In the genomic region with DNA sequence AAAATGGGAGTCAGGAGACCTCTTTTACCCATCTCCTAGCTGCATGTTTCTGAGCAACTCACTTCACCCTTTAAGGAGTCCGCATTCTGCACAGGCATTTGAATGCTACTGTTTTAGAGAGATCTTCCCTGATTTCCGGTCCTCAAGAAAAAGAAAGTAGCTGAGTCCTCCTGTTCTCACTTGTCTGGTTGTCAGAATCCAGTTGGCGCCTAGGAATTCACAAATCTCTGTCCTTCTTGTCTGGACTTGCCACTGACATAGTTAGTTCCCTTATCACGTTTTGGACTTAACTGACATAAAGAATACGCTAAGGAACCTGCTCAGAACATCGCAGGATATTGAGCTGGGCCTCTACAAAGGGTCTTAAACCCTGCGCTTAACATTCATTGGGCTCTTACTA, we compare ENCODE assay signal across 22 cellular contexts. TPM values are rescaled to one million over a fixed set of nuclear protein-coding genes. Genes with fewer than 3 reads are reported as not detected.
A peak's percentile ranks its signal among the peaks of the same experiment; 100 is the strongest.
DNase-seq lines count a peak whose midpoint lies in the region; ATAC-seq, FAIRE-seq and TF ChIP-seq lines count a peak whose summit lies in the region.
"Had no signal": no experiment of that assay in that cellular context is flagged by ENCODE, and none has a peak within 500 bp of the region (broad histone marks: within the 10 kb centered on the region; RNA-seq: fewer than 3 reads in every experiment).

No MANE protein-coding gene starts in this region.

- no peak overlapping the region for H3K23ac ChIP-seq in IMR-90 (ENCODE audit: low read depth, low read length)
- H3K23ac ChIP-seq in neuronal stem cell (ENCODE audit: low read depth, low read length, poor library complexity), result no peak overlapping the region

- H3K4ac ChIP-seq in IMR-90 (ENCODE audit: low read depth, low read length) (no peak overlapping the region), neuronal stem cell (ENCODE audit: low read length) (no peak overlapping the region)

- no peaks in the 10 kb centered on the region for H3K9me1 ChIP-seq in IMR-90 (ENCODE audit: insufficient read depth, low read length)

- H2BK20ac ChIP-seq in IMR-90 (ENCODE audit: low read depth, low read length), result no peak overlapping the region

- no peak overlapping the region for H2AK5ac ChIP-seq in IMR-90 (ENCODE audit: low read depth, low read length)
- no peak overlapping the region for H2AK5ac ChIP-seq in neuronal stem cell (ENCODE audit: low read depth, low read length)

- H4K5ac ChIP-seq in IMR-90 (ENCODE audit: low read depth, low read length), result peak overlapping the region; percentile 40; the same call in 1 of the 2 replicates

- H3K18ac ChIP-seq in IMR-90 (ENCODE audit: low read depth, low read length) (no peak overlapping the region; the same call in 1 of the 2 replicates), neuronal stem cell (ENCODE audit: low read length) (no peak overlapping the region)

- H3K14ac ChIP-seq in IMR-90 (replicated peaks; ENCODE audit: low read depth, low read length), result no peak overlapping the region
- H3K14ac ChIP-seq in neuronal stem cell (ENCODE audit: low read length), result no peak overlapping the region

- 74% methylated on average over 3 of the region's 7 CpGs; no CpG with 5 or more reads in 1 of the 2 experiments for WGBS in IMR-90 (ENCODE audit: extremely low coverage in 2 of 2, insufficient read length in 1 of 2), 2 experiments
- WGBS in neuronal stem cell (ENCODE audit: extremely low coverage in 2 of 2, insufficient read length in 2 of 2, insufficient replicate concordance in 1 of 2), 2 donors, result no CpG with 5 or more reads among the region's 7 CpGs

- H3K79me1 ChIP-seq in IMR-90 (ENCODE audit: low read depth in 1 of 2, low read length in 2 of 2) (no peaks in the 10 kb centered on the region), neuronal stem cell (ENCODE audit: low read depth, low read length) (no peaks in the 10 kb centered on the region)

- POLR2A ChIA-PET in IMR-90 (lab: Charles Lee; ENCODE audit: unreplicated experiment), result no interaction called here

- H2BK5ac ChIP-seq in IMR-90 (ENCODE audit: low read depth, low read length, poor library complexity, severe bottlenecking), result no peak overlapping the region
- no peak overlapping the region for H2BK5ac ChIP-seq in neuronal stem cell (ENCODE audit: low read length)

- H3K36me3 ChIP-seq in IMR-90 (ENCODE audit: control insufficient read depth, insufficient read depth, low read length) (no peaks in the 10 kb centered on the region), bronchial epithelial cell (ENCODE audit: control insufficient read depth, insufficient read depth, low read length) (no peaks in the 10 kb centered on the region), neuronal stem cell (replicated peaks in 1 of 2; ENCODE audit: control insufficient read depth in 2 of 2, insufficient read depth in 2 of 2, low read length in 2 of 2) (no peaks in the 10 kb centered on the region)
- H3K36me3 ChIP-seq: SJSA1 had no signal

- H3K27me3 ChIP-seq in IMR-90 (ENCODE audit: control insufficient read depth, insufficient read depth, low read length) (peaks cover 2% of the 10 kb centered on the region; the same call in 1 of the 2 replicates), bronchial epithelial cell (ENCODE audit: control insufficient read depth, insufficient read depth, low read length) (no peaks in the 10 kb centered on the region), neuronal stem cell (ENCODE audit: control insufficient read depth in 3 of 3, insufficient read depth in 3 of 3, low read depth in 1 of 3, low read length in 3 of 3) (no peaks in the 10 kb centered on the region)
- H3K27me3 ChIP-seq: SJSA1 had no signal

- H3K9me3 ChIP-seq in IMR-90 (ENCODE audit: control insufficient read depth, insufficient read depth, low read length) (no peaks in the 10 kb centered on the region), neuronal stem cell (replicated peaks in 1 of 2; ENCODE audit: control insufficient read depth in 2 of 2, insufficient read depth in 1 of 2, low read depth in 1 of 2, low read length in 2 of 2) (peaks cover 0 to 3% of the 10 kb centered on the region in 2 donors)
- H3K9me3 ChIP-seq: SJSA1 had no signal

- no peak overlapping the region for H3K56ac ChIP-seq in IMR-90 (ENCODE audit: extremely low read depth, insufficient read depth, low read length)

- in situ Hi-C loops in IMR-90 (cut with MboI; ENCODE audit: low sequenced_read_pairs), result no loop called here

- FAIRE-seq in bronchial epithelial cell (lab: Jason Lieb, UNC), result peak; percentile 90
- FAIRE-seq: A204.1, GM12878 had no signal

- H4K8ac ChIP-seq in IMR-90 (ENCODE audit: low read depth in 2 of 2, low read length in 2 of 2) (no peak overlapping the region), neuronal stem cell (ENCODE audit: low read depth, low read length) (no peak overlapping the region)

- DNase-seq in EH (ENCODE audit: low read depth), result peak; percentile 2
- DNase-seq in IMR-90, result no peak
- peak; percentile 92 for DNase-seq in bronchial epithelial cell (ENCODE audit: low read depth)
- no peak for DNase-seq in neuronal stem cell (ENCODE audit: low spot score)
- no peak for DNase-seq in AML-193 (lab: John Stamatoyannopoulos, UW)
- DNase-seq: CD4-positive, alpha-beta T cell; DMS153; GOT3; KG1; NCI-H1417; NCI-H187; NCI-H2227 treated with DMSO at 0.1 percent for 48 hours; NCI-H510A treated with DMSO at 0.1 percent for 48 hours; NCI-H774 had no signal

- H3K4me2 ChIP-seq in IMR-90 (ENCODE audit: low read depth, low read length), result peak overlapping the region; percentile 64; the same call in 1 of the 2 replicates
- H3K4me2 ChIP-seq in neuronal stem cell (ENCODE audit: insufficient read depth, low read length, poor library complexity, severe bottlenecking), result no peak overlapping the region

- H3K9ac ChIP-seq in IMR-90 (ENCODE audit: low read depth, low read length) (no peak overlapping the region), neuronal stem cell (ENCODE audit: low read depth, low read length, poor library complexity) (no peak overlapping the region)

- H4K20me1 ChIP-seq in IMR-90 (ENCODE audit: insufficient read depth, low read length), result no peaks in the 10 kb centered on the region

- intact Hi-C loops in IMR-90 (cut with micrococcal nuclease), result no loop called here

- no peak overlapping the region for H2BK12ac ChIP-seq in neuronal stem cell (ENCODE audit: low read length)

- dilution Hi-C loops in IMR-90 (cut with HindIII; ENCODE audit: low sequenced_read_pairs, unreplicated experiment), result no loop called here

- CTCF ChIA-PET in IMR-90 (lab: Yijun Ruan, JAX), result interaction anchor here (1.4 kb wide), 1 partner anchor 128 kb away, joined by 3 read pairs; no protein-coding TSS in a partner anchor

- no peak for TF ChIP-seq RAD21 in IMR-90 (IDR thresholded peaks at IDR 0.05; ENCODE audit: low read length)

- H3K4me3 ChIP-seq in IMR-90 (ENCODE audit: insufficient read depth, low read depth, low read length) (no peak overlapping the region), bronchial epithelial cell (ENCODE audit: low read depth, low read length) (no peak overlapping the region), neuronal stem cell (ENCODE audit: low read length in 2 of 2) (no peak overlapping the region)
- H3K4me3 ChIP-seq: GM12878, SJSA1 had no signal

- TF ChIP-seq POLR2A in IMR-90 (IDR thresholded peaks at IDR 0.05; ENCODE audit: low read depth, low read length), result no peak

- ATAC-seq in IMR-90 (ENCODE audit: low read depth) (no peak), GM21717 (IDR thresholded peaks at IDR 0.05; ENCODE audit: unreplicated experiment) (no peak), GM18858 (IDR thresholded peaks at IDR 0.05; ENCODE audit: unreplicated experiment) (no peak)
- ATAC-seq: GM12878, HCT116 had no signal

- H2BK15ac ChIP-seq in IMR-90 (ENCODE audit: low read depth, low read length) (no peak overlapping the region), neuronal stem cell (ENCODE audit: low read length) (no peak overlapping the region)

- no peak overlapping the region for H2AK9ac ChIP-seq in IMR-90 (replicated peaks; ENCODE audit: low read depth, low read length, poor library complexity)

- H2BK120ac ChIP-seq in IMR-90 (ENCODE audit: low read depth, low read length) (no peak overlapping the region), neuronal stem cell (ENCODE audit: low read depth, low read length) (no peak overlapping the region)

- H4K91ac ChIP-seq in IMR-90 (ENCODE audit: insufficient read depth, low read depth, low read length) (no peak overlapping the region), neuronal stem cell (ENCODE audit: low read depth, low read length, poor library complexity) (no peak overlapping the region)

- no peak overlapping the region for H3K27ac ChIP-seq in IMR-90 (ENCODE audit: insufficient read depth, low read length)
- no peak overlapping the region for H3K27ac ChIP-seq in neuronal stem cell (replicated peaks; ENCODE audit: low read length)
- H3K27ac ChIP-seq: SJSA1 had no signal

- H3K4me1 ChIP-seq in IMR-90 (ENCODE audit: control insufficient read depth, insufficient read depth, low read length) (no peaks in the 10 kb centered on the region), neuronal stem cell (ENCODE audit: control insufficient read depth in 2 of 2, insufficient read depth in 1 of 2, low read depth in 1 of 2, low read length in 2 of 2) (no peaks in the 10 kb centered on the region)
- H3K4me1 ChIP-seq: SJSA1 had no signal

- H2AFZ ChIP-seq in IMR-90 (replicated peaks; ENCODE audit: low read length, poor library complexity) (no peak overlapping the region), neuronal stem cell (ENCODE audit: low read length) (peak overlapping the region; percentile 23)

- TF ChIP-seq CTCF in IMR-90 (conservative IDR thresholded peaks at IDR 0.05; ENCODE audit: low read depth, low read length) (no peak), bronchial epithelial cell (IDR thresholded peaks at IDR 0.05; ENCODE audit: insufficient read depth, low read length, severe bottlenecking) (no peak)

- no TSS peak for BruUV-seq in IMR-90 (replicated peaks; lab: Mats Ljungman, UMichigan)

TF ChIP-seq in IMR-90, 13 proteins besides CTCF, POLR2A, EP300 and RAD21:
- TF ChIP-seq RFX5 (IDR thresholded peaks at IDR 0.05; ENCODE audit: low read depth, low read length), result no peak

RNA-seq across cellular contexts. Expression of gene OR5P3, which starts 27.4 kb away (rescaled TPM):
- total RNA-seq in IMR-90 (2012; rRNA removed), result not detected in 2 replicates
- polyA plus RNA-seq in IMR-90 (2012; rRNA removed), result 0.09 TPM in 1 of 2 replicates, not detected in the other
- not detected in 2 replicates for polyA plus RNA-seq in IMR-90 (2012; cell fraction: cytosol; rRNA removed)
- polyA plus RNA-seq in IMR-90 (2012; cell fraction: nucleus; rRNA removed; ENCODE audit: low replicate concordance), result 0.32 TPM in 1 of 2 replicates, not detected in the other
- 0.13 TPM in 1 of 2 replicates, not detected in the other for total RNA-seq in bronchial epithelial cell
- not detected for polyA plus RNA-seq in neuronal stem cell (2013, experiment 1 of 2)
- polyA plus RNA-seq in neuronal stem cell (2013, experiment 2 of 2), result not detected
- total RNA-seq: CD4-positive, alpha-beta T cell; Daoy; GM12878 had no signal
- polyA plus RNA-seq: BJ, GM12878 had no signal

Comparison
In these comparisons a context has a peak if more than half of its experiments do, and no peak if none do; other contexts are left out.
1. DNase-seq: peak in EH (single experiment) and bronchial epithelial cell (single experiment); none in IMR-90 (single experiment), neuronal stem cell (single experiment) and AML-193 (0 of 2).